ENCODE assay signal across 8 cellular contexts in genomic region chr2:86396304-86396785, GRCh38. TPM values are rescaled to one million over a fixed set of nuclear protein-coding genes. Genes with fewer than 3 reads are reported as not detected.
DNase-seq lines count a peak whose midpoint lies in the region; ATAC-seq and TF ChIP-seq lines count a peak whose summit lies in the region.

No MANE protein-coding gene starts in this region.

- ATAC-seq in GM18907 (IDR thresholded peaks at IDR 0.05; ENCODE audit: unreplicated experiment) (no peak), HG02970 (IDR thresholded peaks at IDR 0.05; ENCODE audit: low FRiP score, unreplicated experiment) (no peak), GM18519 (IDR thresholded peaks at IDR 0.05; ENCODE audit: low FRiP score, unreplicated experiment) (no peak)

- H3K27me3 Mint-ChIP-seq in type B pancreatic cell: peaks cover 9% of the 10 kb centered on the region

- no peaks in the 10 kb centered on the region for H3K4me1 Mint-ChIP-seq in type B pancreatic cell (ENCODE audit: unreplicated experiment)

- H3K36me3 Mint-ChIP-seq in type B pancreatic cell: no peaks in the 10 kb centered on the region

- H3K4me3 Mint-ChIP-seq in type B pancreatic cell: no peak overlapping the region

- peak; percentile 51 for TF ChIP-seq CTCF in type B pancreatic cell (conservative IDR thresholded peaks at IDR 0.05)

- no peak overlapping the region for H3K27ac Mint-ChIP-seq in type B pancreatic cell

- DNase-seq in D341Med (ENCODE audit: low spot score) (peak; percentile 67), HT1080 (ENCODE audit: low read depth) (peak; percentile 52), SKM-1 (lab: John Stamatoyannopoulos, UW; ENCODE audit: unreplicated experiment) (peak; percentile 63), glomerular visceral epithelial cell (ENCODE audit: extremely low spot score) (peak; percentile 24), type B pancreatic cell (ENCODE audit: extremely low spot score, unreplicated experiment) (no peak)

- peaks cover 4% of the 10 kb centered on the region for H3K9me3 Mint-ChIP-seq in type B pancreatic cell

RNA-seq across cellular contexts. Expression of gene KDM3A, which starts 44.8 kb away (rescaled TPM):
- total RNA-seq in HT1080 (2014; rRNA removed; shearing (Covaris generic)): 13.7 and 14.8 TPM in 2 replicates
- 20.3 and 25.2 TPM in 2 replicates for polyA plus RNA-seq in HT1080 (2015; cell fraction: cytosol; rRNA removed)
- 83.5 and 89.8 TPM in 2 replicates for polyA plus RNA-seq in HT1080 (2015; cell fraction: nucleus; rRNA removed)
- 67.9 and 68.1 TPM in 2 replicates for total RNA-seq in type B pancreatic cell (ENCODE audit: low replicate concordance)

RNA-seq across cellular contexts. Expression of gene REEP1, which starts 58.9 kb away (rescaled TPM):
- 0.13 TPM in 1 of 2 replicates, not detected in the other for total RNA-seq in HT1080 (2014; rRNA removed; shearing (Covaris generic))
- 0.09 and 0.14 TPM in 2 replicates for polyA plus RNA-seq in HT1080 (2015; cell fraction: cytosol; rRNA removed)
- 0.04 and 0.24 TPM in 2 replicates for polyA plus RNA-seq in HT1080 (2015; cell fraction: nucleus; rRNA removed)
- 6.4 and 14.1 TPM in 2 replicates for total RNA-seq in type B pancreatic cell (ENCODE audit: low replicate concordance)
